In the genomic region with DNA sequence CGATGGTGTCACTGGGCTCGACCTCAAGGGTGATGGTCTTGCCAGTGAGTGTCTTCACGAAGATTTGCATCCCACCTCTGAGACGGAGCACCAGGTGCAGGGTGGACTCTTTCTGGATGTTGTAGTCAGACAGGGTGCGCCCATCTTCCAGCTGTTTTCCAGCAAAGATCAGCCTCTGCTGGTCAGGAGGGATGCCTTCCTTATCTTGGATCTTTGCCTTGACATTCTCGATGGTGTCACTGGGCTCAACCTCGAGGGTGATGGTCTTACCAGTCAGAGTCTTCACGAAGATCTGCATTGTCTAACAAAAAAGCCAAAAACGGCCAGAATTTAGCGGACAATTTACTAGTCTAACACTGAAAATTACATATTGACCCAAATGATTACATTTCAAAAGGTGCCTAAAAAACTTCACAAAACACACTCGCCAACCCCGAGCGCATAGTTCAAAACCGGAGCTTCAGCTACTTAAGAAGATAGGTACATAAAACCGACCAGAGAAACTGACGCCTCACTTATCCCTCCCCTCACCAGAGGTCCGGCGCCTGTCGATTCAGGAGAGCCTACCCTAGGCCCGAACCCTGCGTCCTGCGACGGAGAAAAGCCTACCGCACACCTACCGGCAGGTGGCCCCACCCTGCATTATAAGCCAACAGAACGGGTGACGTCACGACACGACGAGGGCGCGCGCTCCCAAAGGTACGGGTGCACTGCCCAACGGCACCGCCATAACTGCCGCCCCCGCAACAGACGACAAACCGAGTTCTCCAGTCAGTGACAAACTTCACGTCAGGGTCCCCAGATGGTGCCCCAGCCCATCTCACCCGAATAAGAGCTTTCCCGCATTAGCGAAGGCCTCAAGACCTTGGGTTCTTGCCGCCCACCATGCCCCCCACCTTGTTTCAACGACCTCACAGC, we compare ENCODE assay signal across 8 cellular contexts. TPM values are rescaled to one million over a fixed set of nuclear protein-coding genes. Genes with fewer than 3 reads are reported as not detected.
DNase-seq lines count a peak whose midpoint lies in the region; TF ChIP-seq lines count a peak whose summit lies in the region.

No MANE protein-coding gene starts in this region.

- H3K36me3 ChIP-seq in HEK293 (ENCODE audit: control insufficient read depth in 2 of 2, insufficient read depth in 1 of 2, low read length in 2 of 2): peaks cover 7 to 34% of the 10 kb centered on the region in 2 experiments
- peaks cover 42% of the 10 kb centered on the region for H3K36me3 ChIP-seq in iPS-20b (ENCODE audit: insufficient read depth, low read depth, low read length)

- peak overlapping the region; percentile 96 for H3K9ac ChIP-seq in iPS-20b (ENCODE audit: low read depth, low read length)

- no peaks in the 10 kb centered on the region for H3K27me3 ChIP-seq in iPS-20b (ENCODE audit: insufficient read depth, low read length)

- DNase-seq in CD1c-positive myeloid dendritic cell (ENCODE audit: extremely low spot score) (peak; percentile 95), SK-MEL-5 (ENCODE audit: low read depth, low spot score) (peak; percentile 85), astrocyte of the cerebellum (ENCODE audit: low read depth) (peak; percentile 53), NCI-H82 treated with DMSO at 0.1 percent for 48 hours (lab: John Stamatoyannopoulos, UW; ENCODE audit: unreplicated experiment) (no peak), NCI-H2107 treated with DMSO at 0.1 percent for 48 hours (lab: John Stamatoyannopoulos, UW; ENCODE audit: unreplicated experiment) (no peak)
- DNase-seq in stimulated activated CD4-positive, alpha-beta T cell treated with anti-CD3 and anti-CD28 coated beads, Interleukin-12 subunit alpha, Interleukin-12 subunit beta, amount 100 ng/mL, for 24 hours (ENCODE audit: low read depth in 2 of 2): peak; percentile 90 to 95

- POLR2A ChIA-PET in HEK293 (lab: Yijun Ruan, JAX): interaction anchor here (0.6 to 3.3 kb wide), 13 partner anchors 10 to 401 kb away, joined by 3 to 109 read pairs (median 5); partner anchors contain the start of gene SCARB1

- H3K4me3 ChIP-seq in HEK293 (ENCODE audit: low read depth, low read length) (peak overlapping the region; percentile 98), astrocyte of the cerebellum (ENCODE audit: low read depth, low read length) (peak overlapping the region; percentile 100), iPS-20b (ENCODE audit: low read length) (peak overlapping the region; percentile 99)

- in situ Hi-C loops in SK-MEL-5 (cut with HindIII; ENCODE audit: low pct_unique_long_range_greater_than_20kb, low sequenced_read_pairs) (no loop called here), astrocyte of the cerebellum (cut with HindIII; ENCODE audit: low sequenced_read_pairs) (no loop called here)

- TF ChIP-seq CTCF in HEK293 (tag by site-specific recombination; IDR thresholded peaks at IDR 0.05) (peak; percentile 93), astrocyte of the cerebellum (IDR thresholded peaks at IDR 0.05; ENCODE audit: low read depth, low read length, missing control alignments) (peak; percentile 60)

- H3K4me1 ChIP-seq in HEK293 (ENCODE audit: control insufficient read depth, insufficient read depth, low read length): peaks cover 20% of the 10 kb centered on the region
- peaks cover 22% of the 10 kb centered on the region for H3K4me1 ChIP-seq in iPS-20b (ENCODE audit: insufficient read depth, low read length)

- H3K27ac ChIP-seq in HEK293 (ENCODE audit: extremely low read depth, low read depth, low read length) (peak overlapping the region; percentile 99), iPS-20b (ENCODE audit: low read length) (peak overlapping the region; percentile 98)

- CTCF ChIA-PET in HEK293 (lab: Yijun Ruan, JAX): interaction anchor here (0.6 to 1.3 kb wide), 8 partner anchors 9 to 1015 kb away, joined by 3 to 5 read pairs (median 4); no protein-coding TSS in a partner anchor

- no peaks in the 10 kb centered on the region for H3K9me3 ChIP-seq in HEK293 (ENCODE audit: control insufficient read depth, insufficient read depth, low read depth, low read length)
- H3K9me3 ChIP-seq in iPS-20b (ENCODE audit: insufficient read depth, low read depth, low read length): no peaks in the 10 kb centered on the region

TF ChIP-seq in HEK293, 187 proteins besides CTCF, POLR2A, EP300 and RAD21 (continues in another document):
- peak; percentile 74 for TF ChIP-seq ZBTB26 (tag by site-specific recombination; optimal IDR thresholded peaks at IDR 0.05)
- TF ChIP-seq YY2 (tag by site-specific recombination; IDR thresholded peaks at IDR 0.05): peak; percentile 80
- TF ChIP-seq RBAK (tag by site-specific recombination; IDR thresholded peaks at IDR 0.05): 0 out of 2 replicates have a peak, but pooled peaks have one; percentile 11
- peak; percentile 22; the same call in 1 of the 2 replicates for TF ChIP-seq ZNF423 (tag by site-specific recombination; IDR thresholded peaks at IDR 0.05)
- TF ChIP-seq, protein P1, sequence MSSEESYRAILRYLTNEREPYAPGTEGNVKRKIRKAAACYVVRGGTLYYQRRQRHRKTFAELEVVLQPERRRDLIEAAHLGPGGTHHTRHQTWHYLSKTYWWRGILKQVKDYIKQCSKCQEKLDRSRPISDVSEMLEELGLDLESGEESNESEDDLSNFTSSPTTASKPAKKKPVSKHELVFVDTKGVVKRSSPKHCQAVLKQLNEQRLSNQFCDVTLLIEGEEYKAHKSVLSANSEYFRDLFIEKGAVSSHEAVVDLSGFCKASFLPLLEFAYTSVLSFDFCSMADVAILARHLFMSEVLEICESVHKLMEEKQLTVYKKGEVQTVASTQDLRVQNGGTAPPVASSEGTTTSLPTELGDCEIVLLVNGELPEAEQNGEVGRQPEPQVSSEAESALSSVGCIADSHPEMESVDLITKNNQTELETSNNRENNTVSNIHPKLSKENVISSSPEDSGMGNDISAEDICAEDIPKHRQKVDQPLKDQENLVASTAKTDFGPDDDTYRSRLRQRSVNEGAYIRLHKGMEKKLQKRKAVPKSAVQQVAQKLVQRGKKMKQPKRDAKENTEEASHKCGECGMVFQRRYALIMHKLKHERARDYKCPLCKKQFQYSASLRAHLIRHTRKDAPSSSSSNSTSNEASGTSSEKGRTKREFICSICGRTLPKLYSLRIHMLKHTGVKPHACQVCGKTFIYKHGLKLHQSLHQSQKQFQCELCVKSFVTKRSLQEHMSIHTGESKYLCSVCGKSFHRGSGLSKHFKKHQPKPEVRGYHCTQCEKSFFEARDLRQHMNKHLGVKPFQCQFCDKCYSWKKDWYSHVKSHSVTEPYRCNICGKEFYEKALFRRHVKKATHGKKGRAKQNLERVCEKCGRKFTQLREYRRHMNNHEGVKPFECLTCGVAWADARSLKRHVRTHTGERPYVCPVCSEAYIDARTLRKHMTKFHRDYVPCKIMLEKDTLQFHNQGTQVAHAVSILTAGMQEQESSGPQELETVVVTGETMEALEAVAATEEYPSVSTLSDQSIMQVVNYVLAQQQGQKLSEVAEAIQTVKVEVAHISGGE (tag by site-specific recombination; conservative IDR thresholded peaks at IDR 0.05; ENCODE audit: low read depth): no peak
- TF ChIP-seq ZNF239 (tag by site-specific recombination; IDR thresholded peaks at IDR 0.05): peak; percentile 50
- TF ChIP-seq ZNF391 (tag by site-specific recombination; IDR thresholded peaks at IDR 0.05; ENCODE audit: borderline replicate concordance, low read depth): no peak
- TF ChIP-seq PATZ1 (tag by site-specific recombination; IDR thresholded peaks at IDR 0.05): peak; percentile 30
- TF ChIP-seq, protein P2, sequence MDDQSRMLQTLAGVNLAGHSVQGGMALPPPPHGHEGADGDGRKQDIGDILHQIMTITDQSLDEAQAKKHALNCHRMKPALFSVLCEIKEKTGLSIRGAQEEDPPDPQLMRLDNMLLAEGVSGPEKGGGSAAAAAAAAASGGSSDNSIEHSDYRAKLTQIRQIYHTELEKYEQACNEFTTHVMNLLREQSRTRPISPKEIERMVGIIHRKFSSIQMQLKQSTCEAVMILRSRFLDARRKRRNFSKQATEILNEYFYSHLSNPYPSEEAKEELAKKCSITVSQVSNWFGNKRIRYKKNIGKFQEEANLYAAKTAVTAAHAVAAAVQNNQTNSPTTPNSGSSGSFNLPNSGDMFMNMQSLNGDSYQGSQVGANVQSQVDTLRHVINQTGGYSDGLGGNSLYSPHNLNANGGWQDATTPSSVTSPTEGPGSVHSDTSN (CRISPR knock-in tag; IDR thresholded peaks at IDR 0.05): 0 out of 2 replicates have a peak, but pooled peaks have one; percentile 54

RNA-seq across cellular contexts. Expression of gene UBC, which starts 0.7 kb away (rescaled TPM):
- total RNA-seq in SK-MEL-5 (2014; rRNA removed; shearing (Covaris generic)): 1,930 and 2,016 TPM in 2 replicates
- 1,237 and 1,346 TPM in 2 replicates for polyA plus RNA-seq in SK-MEL-5 (2015; cell fraction: cytosol; rRNA removed)
- 572 and 599 TPM in 2 replicates for polyA plus RNA-seq in SK-MEL-5 (2015; cell fraction: nucleus; rRNA removed)

RNA-seq across cellular contexts. Expression of gene SCARB1, which starts 50.1 kb away (rescaled TPM):
- total RNA-seq in SK-MEL-5 (2014; rRNA removed; shearing (Covaris generic)): 184 and 193 TPM in 2 replicates
- 980 and 1,065 TPM in 2 replicates for polyA plus RNA-seq in SK-MEL-5 (2015; cell fraction: cytosol; rRNA removed)
- polyA plus RNA-seq in SK-MEL-5 (2015; cell fraction: nucleus; rRNA removed): 308 and 404 TPM in 2 replicates

Comparison
In these comparisons a context has a peak if more than half of its experiments do, and no peak if none do; other contexts are left out.
1. DNase-seq: peak in CD1c-positive myeloid dendritic cell (single experiment), SK-MEL-5 (single experiment), astrocyte of the cerebellum (single experiment) and stimulated activated CD4-positive, alpha-beta T cell treated with anti-CD3 and anti-CD28 coated beads, Interleukin-12 subunit alpha, Interleukin-12 subunit beta, amount 100 ng/mL, for 24 hours (2 of 2); none in NCI-H82 treated with DMSO at 0.1 percent for 48 hours (single experiment) and NCI-H2107 treated with DMSO at 0.1 percent for 48 hours (single experiment).
2. Peak in every context shown above with its lines, with median percentiles within 50 percentile points of each other: H3K4me3 ChIP-seq.